ENCODE assay signal across 11 cellular contexts in the genomic region with DNA sequence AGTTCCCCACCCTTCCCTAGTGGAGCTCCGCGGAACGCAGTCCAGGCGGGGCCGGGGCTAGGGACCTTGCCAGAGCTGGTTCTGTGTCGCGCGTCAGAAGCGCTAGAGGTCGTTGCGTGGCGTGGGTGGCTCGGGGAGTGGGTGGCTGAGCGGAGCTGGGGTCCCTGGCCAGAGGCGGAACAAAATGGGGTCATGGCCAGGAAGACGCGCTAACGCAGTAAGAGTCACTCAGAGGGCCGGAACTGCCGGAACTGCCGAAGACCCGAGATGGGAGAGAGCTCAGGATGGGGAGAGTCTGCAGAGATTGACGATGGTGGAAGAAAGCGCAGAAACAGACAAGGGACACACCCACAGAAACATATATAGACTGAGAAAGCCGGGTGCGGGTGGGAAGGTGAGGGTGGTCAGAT. TPM values are rescaled to one million over a fixed set of nuclear protein-coding genes. Genes with fewer than 3 reads are reported as not detected.
DNase-seq lines count a peak whose midpoint lies in the region; ATAC-seq, FAIRE-seq and TF ChIP-seq lines count a peak whose summit lies in the region.
"Had no signal": no experiment of that assay in that cellular context is flagged by ENCODE, and none has a peak within 500 bp of the region (broad histone marks: within the 10 kb centered on the region; RNA-seq: fewer than 3 reads in every experiment).

No MANE protein-coding gene starts in this region.

- 0 out of 4 replicates have a peak overlapping the region, but pooled peaks of 1 of the 2 experiments have one; percentile 5 for H3K9ac ChIP-seq in K562 (ENCODE audit: insufficient read depth in 1 of 2, low read depth in 2 of 2, low read length in 2 of 2)
- peak overlapping the region; percentile 56 for H3K9ac ChIP-seq in keratinocyte (ENCODE audit: control insufficient read depth, extremely low read depth, insufficient read depth, low read length)

- BruUV-seq in K562 (replicated peaks; lab: Mats Ljungman, UMichigan): no TSS peak
- no TSS peak for BruUV-seq in A673 (replicated peaks; lab: Mats Ljungman, UMichigan)

- H4K20me1 ChIP-seq in K562 (replicated peaks; ENCODE audit: control insufficient read depth, insufficient read depth, low read length) (no peaks in the 10 kb centered on the region), keratinocyte (ENCODE audit: control insufficient read depth, extremely low read depth, insufficient read depth, low read length) (no peaks in the 10 kb centered on the region)

- H2AFZ ChIP-seq in K562 (ENCODE audit: low read depth, low read length) (no peak overlapping the region), keratinocyte (ENCODE audit: control insufficient read depth, low read length) (no peak overlapping the region)

- ATAC-seq in WTC11 (no peak), K562 (no peak), HG03378 (IDR thresholded peaks at IDR 0.05; ENCODE audit: unreplicated experiment) (no peak), HG03175 (IDR thresholded peaks at IDR 0.05; ENCODE audit: unreplicated experiment) (no peak)
- ATAC-seq in stimulated activated naive CD8-positive, alpha-beta T cell treated with anti-CD3 and anti-CD28 coated beads, Interleukin-15, amount 100 ng/mL, for 72 hours: peak; percentile 11
- ATAC-seq: HCT116 had no signal

- TF ChIP-seq POLR2A in K562 (conservative IDR thresholded peaks at IDR 0.05): no peak

- peak overlapping the region; percentile 46 for H3K4me3 Mint-ChIP-seq in WTC11
- H3K4me3 Mint-ChIP-seq in stimulated activated naive CD8-positive, alpha-beta T cell treated with anti-CD3 and anti-CD28 coated beads, Interleukin-15, amount 100 ng/mL, for 72 hours: peak overlapping the region; percentile 91 to 92

- TF ChIP-seq RAD21 in K562 (CRISPR knock-in tag; conservative IDR thresholded peaks at IDR 0.05 in 1 of 2, IDR thresholded peaks at IDR 0.05 in 1 of 2): no peak

- TF ChIP-seq CTCF in WTC11 (IDR thresholded peaks at IDR 0.05) (no peak), K562 (IDR thresholded peaks at IDR 0.05 in 2 of 3, conservative IDR thresholded peaks at IDR 0.05 in 1 of 3; ENCODE audit: insufficient read depth in 2 of 3, low read depth in 1 of 3, low read length in 3 of 3) (no peak), keratinocyte (optimal IDR thresholded peaks at IDR 0.05 in 1 of 3, IDR thresholded peaks at IDR 0.05 in 1 of 3, conservative IDR thresholded peaks at IDR 0.05 in 1 of 3; ENCODE audit: extremely low read depth in 1 of 3, insufficient read depth in 2 of 3, low read length in 3 of 3) (no peak), A673 (conservative IDR thresholded peaks at IDR 0.05; ENCODE audit: low read depth, low read length) (no peak)

- no peaks in the 10 kb centered on the region; a peak in 1 of 5 replicates for H3K27me3 ChIP-seq in K562 (ENCODE audit: control insufficient read depth in 2 of 2, insufficient read depth in 2 of 2, low read length in 2 of 2)
- H3K27me3 ChIP-seq in keratinocyte (ENCODE audit: control insufficient read depth, extremely low read depth, insufficient read depth, low read length): no peaks in the 10 kb centered on the region
- H3K27me3 ChIP-seq in A673 (replicated peaks; ENCODE audit: insufficient read depth, low read depth, low read length, poor library complexity): no peaks in the 10 kb centered on the region

- H3K79me2 ChIP-seq in K562 (ENCODE audit: control insufficient read depth, insufficient read depth, low read length) (no peaks in the 10 kb centered on the region), keratinocyte (ENCODE audit: control insufficient read depth, insufficient read depth, low read length) (peaks cover 48% of the 10 kb centered on the region)

- no peak for TF ChIP-seq EP300 in K562 (IDR thresholded peaks at IDR 0.05; ENCODE audit: low read length)

- H3K9me1 ChIP-seq in K562 (ENCODE audit: control insufficient read depth, insufficient read depth, low read length) (no peaks in the 10 kb centered on the region), keratinocyte (ENCODE audit: control insufficient read depth, extremely low read depth, insufficient read depth, low read length) (no peaks in the 10 kb centered on the region)

- peaks cover 24% of the 10 kb centered on the region for H3K4me1 Mint-ChIP-seq in WTC11
- H3K4me1 Mint-ChIP-seq in stimulated activated naive CD8-positive, alpha-beta T cell treated with anti-CD3 and anti-CD28 coated beads, Interleukin-15, amount 100 ng/mL, for 72 hours: peaks cover 71% of the 10 kb centered on the region

- CTCF ChIA-PET in WTC11 (lab: Charles Lee): interaction anchor here (1.0 to 2.0 kb wide), 6 partner anchors 9 to 199 kb away, joined by 3 to 8 read pairs (median 3); partner anchors contain the start of gene RAB5B
- CTCF ChIA-PET in K562 (lab: Yijun Ruan, JAX; ENCODE audit: low intra/inter-chr PET ratio): no interaction called here
- CTCF ChIA-PET in A673 (lab: Charles Lee): no interaction called here

- no peak overlapping the region for H3K27ac Mint-ChIP-seq in WTC11
- H3K27ac Mint-ChIP-seq in stimulated activated naive CD8-positive, alpha-beta T cell treated with anti-CD3 and anti-CD28 coated beads, Interleukin-15, amount 100 ng/mL, for 72 hours: peak overlapping the region; percentile 67 to 84
- H3K27ac Mint-ChIP-seq: nephron had no signal

- in situ Hi-C loops in K562 (cut with MboI): no loop called here

- FAIRE-seq in K562 (lab: Jason Lieb, UNC) (no peak), keratinocyte (lab: Jason Lieb, UNC) (no peak)

- H3K9me3 ChIP-seq in K562 (replicated peaks; ENCODE audit: control insufficient read depth, insufficient read depth, low read depth, low read length) (no peaks in the 10 kb centered on the region), keratinocyte (ENCODE audit: control insufficient read depth, low read depth, low read length) (no peaks in the 10 kb centered on the region), A673 (ENCODE audit: low read depth, low read length, poor library complexity, severe bottlenecking) (no peaks in the 10 kb centered on the region)

- 66% methylated on average over 25 of the region's 26 CpGs for WGBS in K562 (ENCODE audit: insufficient coverage, low coverage, missing lambda C conversion rate)

- dilution Hi-C loops in keratinocyte (cut with MboI; ENCODE audit: extremely low pct_ligation_motif_present, low sequenced_read_pairs): no loop called here

- peaks cover 59% of the 10 kb centered on the region for H3K27me3 Mint-ChIP-seq in WTC11 (ENCODE audit: low read depth)
- H3K27me3 Mint-ChIP-seq in stimulated activated naive CD8-positive, alpha-beta T cell treated with anti-CD3 and anti-CD28 coated beads, Interleukin-15, amount 100 ng/mL, for 72 hours: no peaks in the 10 kb centered on the region

- no peaks in the 10 kb centered on the region for H3K36me3 Mint-ChIP-seq in WTC11

- intact Hi-C loops in K562 (cut with micrococcal nuclease) (no loop called here), A673 (cut with micrococcal nuclease; ENCODE audit: unreplicated experiment) (no loop called here)

- H3K4me2 ChIP-seq in K562 (ENCODE audit: insufficient read depth, low read length): no peak overlapping the region
- H3K4me2 ChIP-seq in keratinocyte (ENCODE audit: control insufficient read depth, extremely low read depth, insufficient read depth, low read depth, low read length): peak overlapping the region; percentile 94

- no peaks in the 10 kb centered on the region for H3K9me3 Mint-ChIP-seq in WTC11
- no peaks in the 10 kb centered on the region for H3K9me3 Mint-ChIP-seq in stimulated activated naive CD8-positive, alpha-beta T cell treated with anti-CD3 and anti-CD28 coated beads, Interleukin-15, amount 100 ng/mL, for 72 hours
- H3K9me3 Mint-ChIP-seq: nephron had no signal

- POLR2A ChIA-PET in WTC11 (lab: Charles Lee): no interaction called here
- POLR2A ChIA-PET in K562 (lab: Yijun Ruan, JAX): interaction anchor here (0.8 to 0.9 kb wide), 2 partner anchors 8 to 38 kb away, joined by 4 to 6 read pairs; partner anchors contain the start of gene PYM1
- POLR2A ChIA-PET in A673 (lab: Charles Lee; ENCODE audit: low non-redundant PET): no interaction called here

- H3K4me3 ChIP-seq in K562 (no peak overlapping the region), keratinocyte (ENCODE audit: control insufficient read depth in 2 of 3, extremely low read depth in 1 of 3, insufficient read depth in 2 of 3, low read depth in 1 of 3, low read length in 3 of 3) (peak overlapping the region; percentile 2 to 38 (median 34)), A673 (ENCODE audit: low read depth, low read length, poor library complexity, severe bottlenecking) (no peak overlapping the region)

- H3K27ac ChIP-seq in K562 (ENCODE audit: extremely low read depth, low read depth, low read length): no peak overlapping the region
- H3K27ac ChIP-seq in keratinocyte (ENCODE audit: control insufficient read depth, insufficient read depth, low read length): peak overlapping the region; percentile 97
- H3K27ac ChIP-seq in A673 (ENCODE audit: low read depth, low read length, poor library complexity, severe bottlenecking): no peak overlapping the region

- H3K36me3 ChIP-seq in K562 (ENCODE audit: control insufficient read depth, insufficient read depth, low read length) (no peaks in the 10 kb centered on the region), keratinocyte (ENCODE audit: control insufficient read depth in 2 of 2, extremely low read depth in 1 of 2, insufficient read depth in 2 of 2, low read length in 2 of 2) (peaks cover 19 to 55% of the 10 kb centered on the region in 2 experiments), A673 (ENCODE audit: insufficient read depth, low read length, poor library complexity, severe bottlenecking) (no peaks in the 10 kb centered on the region)

- H3K4me1 ChIP-seq in K562 (replicated peaks in 1 of 2; ENCODE audit: control insufficient read depth in 2 of 2, insufficient read depth in 2 of 2, low read length in 2 of 2) (peaks cover 21 to 28% of the 10 kb centered on the region in 2 experiments; a peak in 4 of 5 replicates), keratinocyte (ENCODE audit: control insufficient read depth, extremely low read depth, insufficient read depth, low read length) (peaks cover 74% of the 10 kb centered on the region), A673 (ENCODE audit: insufficient read depth, low read length, poor library complexity, severe bottlenecking) (peaks cover 26% of the 10 kb centered on the region)

- DNase-seq in WTC11 (ENCODE audit: low spot score) (peak; percentile 34), K562 (ENCODE audit: extremely low read depth in 1 of 4, low spot score in 3 of 4) (no peak), keratinocyte (ENCODE audit: low read depth, low spot score) (no peak), HK-2 (ENCODE audit: unreplicated experiment) (no peak), A673 (ENCODE audit: low spot score) (no peak)
- DNase-seq in stimulated activated naive CD8-positive, alpha-beta T cell treated with anti-CD3 and anti-CD28 coated beads, Interleukin-15, amount 100 ng/mL, for 72 hours: peak in 1 of 2 donors; percentile 33
- DNase-seq: trophoblast cell had no signal

RNA-seq across cellular contexts. Expression of gene DGKA, which starts 4.8 kb away (rescaled TPM):
- 19.8 to 25.5 TPM (median 23.6 TPM) in 3 replicates for total RNA-seq in WTC11 (2021)
- 62.2 and 79.1 TPM in 2 replicates for total RNA-seq in K562 (2011; cell fraction: chromatin; rRNA removed; ENCODE audit: low replicate concordance)
- 35.8 and 47.0 TPM in 2 replicates for total RNA-seq in K562 (2011; cell fraction: nucleolus; rRNA removed)
- total RNA-seq in K562 (2011; cell fraction: nucleoplasm; rRNA removed): 36.1 and 38.3 TPM in 2 replicates
- total RNA-seq in K562 (2014; rRNA removed): 6.2 and 7.6 TPM in 2 replicates
- total RNA-seq in K562 (2014; rRNA removed; fragmentation: Illumina TruSeq; extraction: Trizol): 8.2 and 8.4 TPM in 2 replicates
- 5.3 and 6.0 TPM in 2 replicates for total RNA-seq in K562 (2015; rRNA removed; fragmentation: Illumina TruSeq; extraction: Trizol)
- 11.0 and 11.1 TPM in 2 replicates for total RNA-seq in K562 (2021)
- polyA plus RNA-seq in K562 (2011; rRNA removed): 5.8 and 10.7 TPM in 2 replicates
- polyA plus RNA-seq in K562 (2011; cell fraction: cytosol; rRNA removed): 5.8 and 7.2 TPM in 2 replicates
- 71.2 and 80.8 TPM in 2 replicates for polyA plus RNA-seq in K562 (2011; cell fraction: nucleus; rRNA removed)
- polyA plus RNA-seq in K562 (2012): 9.1 and 13.8 TPM in 2 replicates
- 9.3 and 10.1 TPM in 2 replicates for polyA plus RNA-seq in K562 (2014; fragmentation: Illumina TruSeq; extraction: Trizol)
- 1 to 10 TPM; 3.4 to 4.7 TPM for polyA plus RNA-seq in K562 (2014; fragmentation: Nextera tagmentation; extraction: Ambion mirVana)
- 12.4 and 13.8 TPM in 2 replicates for polyA plus RNA-seq in K562 (2014; rRNA removed)
- 11.4 and 13.3 TPM in 2 replicates for polyA minus RNA-seq in K562 (2011; rRNA and poly(A)+ RNA removed)
- 9.3 and 12.8 TPM in 2 replicates for polyA minus RNA-seq in K562 (2011; cell fraction: cytosol; rRNA and poly(A)+ RNA removed)
- 14.4 and 33.1 TPM in 2 replicates for polyA minus RNA-seq in K562 (2011; cell fraction: nucleus; rRNA and poly(A)+ RNA removed)
- 161 to 263 TPM (median 174 TPM) in 3 replicates for polyA plus RNA-seq in keratinocyte
- 268 TPM for polyA plus RNA-seq in keratinocyte (2011; ENCODE audit: low read depth)
- 161 and 169 TPM in 2 replicates for polyA plus RNA-seq in keratinocyte (2011; cell fraction: cytosol; rRNA removed)
- polyA plus RNA-seq in keratinocyte (2011; cell fraction: nucleus; rRNA removed): 591 and 684 TPM in 2 replicates
- polyA plus RNA-seq in keratinocyte (2012; ENCODE audit: low replicate concordance): 207 and 259 TPM in 2 replicates
- polyA minus RNA-seq in keratinocyte: 217 to 364 TPM (median 266 TPM) in 3 replicates
- polyA minus RNA-seq in keratinocyte (2011; cell fraction: cytosol; rRNA and poly(A)+ RNA removed): 149 TPM
- polyA minus RNA-seq in keratinocyte (2011; cell fraction: nucleus; rRNA and poly(A)+ RNA removed): 177 and 285 TPM in 2 replicates
- 10.1 and 13.7 TPM in 2 replicates for total RNA-seq in A673 (2021)

RNA-seq across cellular contexts. Expression of gene PYM1, which starts 8.1 kb away (rescaled TPM):
- total RNA-seq in WTC11 (2021): 55.5 to 61.7 TPM (median 57.3 TPM) in 3 replicates
- total RNA-seq in K562 (2011; cell fraction: chromatin; rRNA removed; ENCODE audit: low replicate concordance): 38.0 and 56.0 TPM in 2 replicates
- total RNA-seq in K562 (2011; cell fraction: nucleolus; rRNA removed): 18.8 and 25.0 TPM in 2 replicates
- 39.9 and 61.8 TPM in 2 replicates for total RNA-seq in K562 (2011; cell fraction: nucleoplasm; rRNA removed)
- 45.0 and 52.8 TPM in 2 replicates for total RNA-seq in K562 (2014; rRNA removed)
- total RNA-seq in K562 (2014; rRNA removed; fragmentation: Illumina TruSeq; extraction: Trizol): 32.6 and 33.1 TPM in 2 replicates
- 30.8 and 34.1 TPM in 2 replicates for total RNA-seq in K562 (2015; rRNA removed; fragmentation: Illumina TruSeq; extraction: Trizol)
- 31.2 and 32.4 TPM in 2 replicates for total RNA-seq in K562 (2021)
- 39.1 and 43.2 TPM in 2 replicates for polyA plus RNA-seq in K562 (2011; rRNA removed)
- 25.0 and 32.4 TPM in 2 replicates for polyA plus RNA-seq in K562 (2011; cell fraction: cytosol; rRNA removed)
- polyA plus RNA-seq in K562 (2011; cell fraction: nucleus; rRNA removed): 15.6 and 20.7 TPM in 2 replicates
- polyA plus RNA-seq in K562 (2012): 33.1 and 34.2 TPM in 2 replicates
- polyA plus RNA-seq in K562 (2014; fragmentation: Illumina TruSeq; extraction: Trizol): 36.0 and 37.7 TPM in 2 replicates
- 10 to 100 TPM; 29.0 to 32.6 TPM for polyA plus RNA-seq in K562 (2014; fragmentation: Nextera tagmentation; extraction: Ambion mirVana)
- polyA plus RNA-seq in K562 (2014; rRNA removed): 46.3 and 51.3 TPM in 2 replicates
- polyA minus RNA-seq in K562 (2011; rRNA and poly(A)+ RNA removed): 18.3 and 18.9 TPM in 2 replicates
- 12.5 and 12.7 TPM in 2 replicates for polyA minus RNA-seq in K562 (2011; cell fraction: cytosol; rRNA and poly(A)+ RNA removed)
- polyA minus RNA-seq in K562 (2011; cell fraction: nucleus; rRNA and poly(A)+ RNA removed): 7.0 and 13.3 TPM in 2 replicates
- polyA plus RNA-seq in keratinocyte: 43.6 to 63.4 TPM (median 61.6 TPM) in 3 replicates
- polyA plus RNA-seq in keratinocyte (2011; ENCODE audit: low read depth): 30.7 TPM
- 53.4 and 60.0 TPM in 2 replicates for polyA plus RNA-seq in keratinocyte (2011; cell fraction: cytosol; rRNA removed)
- polyA plus RNA-seq in keratinocyte (2011; cell fraction: nucleus; rRNA removed): 30.7 and 33.5 TPM in 2 replicates
- 27.5 and 45.0 TPM in 2 replicates for polyA plus RNA-seq in keratinocyte (2012; ENCODE audit: low replicate concordance)
- polyA minus RNA-seq in keratinocyte: 17.1 to 27.9 TPM (median 19.2 TPM) in 3 replicates
- polyA minus RNA-seq in keratinocyte (2011; cell fraction: cytosol; rRNA and poly(A)+ RNA removed): 29.0 TPM
- polyA minus RNA-seq in keratinocyte (2011; cell fraction: nucleus; rRNA and poly(A)+ RNA removed): 9.0 and 14.3 TPM in 2 replicates
- 23.8 and 24.6 TPM in 2 replicates for total RNA-seq in A673 (2021)

RNA-seq across cellular contexts. Expression of gene PMEL, which starts 30.1 kb away (rescaled TPM):
- 72.2 to 86.5 TPM (median 79.3 TPM) in 3 replicates for total RNA-seq in WTC11 (2021)
- 2.5 and 8.4 TPM in 2 replicates for total RNA-seq in K562 (2011; cell fraction: chromatin; rRNA removed; ENCODE audit: low replicate concordance)
- 3.4 and 4.2 TPM in 2 replicates for total RNA-seq in K562 (2011; cell fraction: nucleolus; rRNA removed)
- 5.3 and 6.1 TPM in 2 replicates for total RNA-seq in K562 (2011; cell fraction: nucleoplasm; rRNA removed)
- total RNA-seq in K562 (2014; rRNA removed): 0.36 and 0.78 TPM in 2 replicates
- total RNA-seq in K562 (2014; rRNA removed; fragmentation: Illumina TruSeq; extraction: Trizol): 0.96 and 1.1 TPM in 2 replicates
- total RNA-seq in K562 (2015; rRNA removed; fragmentation: Illumina TruSeq; extraction: Trizol): 0.54 and 0.72 TPM in 2 replicates
- 0.96 and 0.98 TPM in 2 replicates for total RNA-seq in K562 (2021)
- 2.0 and 2.8 TPM in 2 replicates for polyA plus RNA-seq in K562 (2011; rRNA removed)
- 2.1 and 2.8 TPM in 2 replicates for polyA plus RNA-seq in K562 (2011; cell fraction: cytosol; rRNA removed)
- 9.6 and 10.1 TPM in 2 replicates for polyA plus RNA-seq in K562 (2011; cell fraction: nucleus; rRNA removed)
- polyA plus RNA-seq in K562 (2012): 0.81 and 1.9 TPM in 2 replicates
- 1.4 and 1.9 TPM in 2 replicates for polyA plus RNA-seq in K562 (2014; fragmentation: Illumina TruSeq; extraction: Trizol)
- polyA plus RNA-seq in K562 (2014; fragmentation: Nextera tagmentation; extraction: Ambion mirVana): under 1 TPM; 0.39 to 0.68 TPM
- 1.1 and 2.5 TPM in 2 replicates for polyA plus RNA-seq in K562 (2014; rRNA removed)
- polyA minus RNA-seq in K562 (2011; rRNA and poly(A)+ RNA removed): 1.5 and 1.6 TPM in 2 replicates
- not detected in 2 replicates for polyA minus RNA-seq in K562 (2011; cell fraction: cytosol; rRNA and poly(A)+ RNA removed)
- polyA minus RNA-seq in K562 (2011; cell fraction: nucleus; rRNA and poly(A)+ RNA removed): 1.2 and 1.6 TPM in 2 replicates
- 1.3 to 2.1 TPM (median 1.4 TPM) in 3 replicates for polyA plus RNA-seq in keratinocyte
- polyA plus RNA-seq in keratinocyte (2011; ENCODE audit: low read depth): 0.89 TPM
- 2.3 and 2.7 TPM in 2 replicates for polyA plus RNA-seq in keratinocyte (2011; cell fraction: cytosol; rRNA removed)
- polyA plus RNA-seq in keratinocyte (2011; cell fraction: nucleus; rRNA removed): 2.9 and 3.1 TPM in 2 replicates
- 1.0 and 2.2 TPM in 2 replicates for polyA plus RNA-seq in keratinocyte (2012; ENCODE audit: low replicate concordance)
- polyA minus RNA-seq in keratinocyte: 2.1 to 4.9 TPM (median 4.3 TPM) in 3 replicates
- 0.96 TPM for polyA minus RNA-seq in keratinocyte (2011; cell fraction: cytosol; rRNA and poly(A)+ RNA removed)
- polyA minus RNA-seq in keratinocyte (2011; cell fraction: nucleus; rRNA and poly(A)+ RNA removed): 1.0 and 1.5 TPM in 2 replicates
- total RNA-seq in A673 (2021): 1.2 and 2.0 TPM in 2 replicates

RNA-seq across cellular contexts. Expression of gene CDK2, which starts 30.9 kb away (rescaled TPM):
- total RNA-seq in WTC11 (2021) (37.6 to 44.1 TPM (median 43.1 TPM) in 3 replicates), K562 (2014; rRNA removed) (83.6 and 101 TPM in 2 replicates), K562 (2014; rRNA removed; fragmentation: Illumina TruSeq; extraction: Trizol) (96.5 and 116 TPM in 2 replicates), K562 (2015; rRNA removed; fragmentation: Illumina TruSeq; extraction: Trizol) (106 and 111 TPM in 2 replicates), K562 (2021) (110 and 133 TPM in 2 replicates), A673 (2021) (103 and 113 TPM in 2 replicates)
- total RNA-seq in K562 (2011; cell fraction: chromatin; rRNA removed; ENCODE audit: low replicate concordance): 59.4 and 105 TPM in 2 replicates
- total RNA-seq in K562 (2011; cell fraction: nucleolus; rRNA removed): 83.6 and 91.2 TPM in 2 replicates
- 82.4 and 85.6 TPM in 2 replicates for total RNA-seq in K562 (2011; cell fraction: nucleoplasm; rRNA removed)
- polyA plus RNA-seq in K562 (2011; rRNA removed) (200 and 213 TPM in 2 replicates), K562 (2014; fragmentation: Illumina TruSeq; extraction: Trizol) (129 and 166 TPM in 2 replicates), K562 (2014; fragmentation: Nextera tagmentation; extraction: Ambion mirVana) (10 to 100 TPM; 17.4 to 26.4 TPM), K562 (2014; rRNA removed) (109 and 114 TPM in 2 replicates), keratinocyte (34.3 to 49.3 TPM (median 47.3 TPM) in 3 replicates)
- polyA plus RNA-seq in K562 (2011; cell fraction: cytosol; rRNA removed): 130 and 203 TPM in 2 replicates
- 271 and 421 TPM in 2 replicates for polyA plus RNA-seq in K562 (2011; cell fraction: nucleus; rRNA removed)
- 106 and 139 TPM in 2 replicates for polyA plus RNA-seq in K562 (2012)
- polyA minus RNA-seq in K562 (2011; rRNA and poly(A)+ RNA removed): 58.7 and 86.0 TPM in 2 replicates
- 48.2 and 82.6 TPM in 2 replicates for polyA minus RNA-seq in K562 (2011; cell fraction: cytosol; rRNA and poly(A)+ RNA removed)
- 31.2 and 44.9 TPM in 2 replicates for polyA minus RNA-seq in K562 (2011; cell fraction: nucleus; rRNA and poly(A)+ RNA removed)
- 6.5 TPM for polyA plus RNA-seq in keratinocyte (2011; ENCODE audit: low read depth)
- polyA plus RNA-seq in keratinocyte (2011; cell fraction: cytosol; rRNA removed): 24.9 and 27.4 TPM in 2 replicates
- 42.3 and 56.9 TPM in 2 replicates for polyA plus RNA-seq in keratinocyte (2011; cell fraction: nucleus; rRNA removed)
- polyA plus RNA-seq in keratinocyte (2012; ENCODE audit: low replicate concordance): 22.4 and 30.3 TPM in 2 replicates
- polyA minus RNA-seq in keratinocyte: 34.3 to 46.8 TPM (median 36.0 TPM) in 3 replicates
- polyA minus RNA-seq in keratinocyte (2011; cell fraction: cytosol; rRNA and poly(A)+ RNA removed): 15.5 TPM
- polyA minus RNA-seq in keratinocyte (2011; cell fraction: nucleus; rRNA and poly(A)+ RNA removed): 14.0 and 18.6 TPM in 2 replicates

RNA-seq across cellular contexts. Expression of gene RAB5B, which starts 38.1 kb away (rescaled TPM):
- total RNA-seq in WTC11 (2021): 55.0 to 65.8 TPM (median 64.3 TPM) in 3 replicates
- 74.2 and 106 TPM in 2 replicates for total RNA-seq in K562 (2011; cell fraction: chromatin; rRNA removed; ENCODE audit: low replicate concordance)
- total RNA-seq in K562 (2011; cell fraction: nucleolus; rRNA removed): 56.2 and 58.3 TPM in 2 replicates
- 79.6 and 100 TPM in 2 replicates for total RNA-seq in K562 (2011; cell fraction: nucleoplasm; rRNA removed)
- 14.3 and 18.2 TPM in 2 replicates for total RNA-seq in K562 (2014; rRNA removed)
- 24.7 and 25.2 TPM in 2 replicates for total RNA-seq in K562 (2014; rRNA removed; fragmentation: Illumina TruSeq; extraction: Trizol)
- 20.8 and 22.0 TPM in 2 replicates for total RNA-seq in K562 (2015; rRNA removed; fragmentation: Illumina TruSeq; extraction: Trizol)
- 33.7 and 35.1 TPM in 2 replicates for total RNA-seq in K562 (2021)
- polyA plus RNA-seq in K562 (2011; rRNA removed): 73.8 and 79.6 TPM in 2 replicates
- polyA plus RNA-seq in K562 (2011; cell fraction: cytosol; rRNA removed): 46.7 and 81.7 TPM in 2 replicates
- polyA plus RNA-seq in K562 (2011; cell fraction: nucleus; rRNA removed): 47.0 and 59.0 TPM in 2 replicates
- 30.1 and 47.5 TPM in 2 replicates for polyA plus RNA-seq in K562 (2012)
- polyA plus RNA-seq in K562 (2014; fragmentation: Illumina TruSeq; extraction: Trizol): 39.7 and 49.4 TPM in 2 replicates
- polyA plus RNA-seq in K562 (2014; fragmentation: Nextera tagmentation; extraction: Ambion mirVana): 10 to 100 TPM in 1 of 2 experiments, 1 to 10 TPM in 1; 6.8 to 12.2 TPM
- polyA plus RNA-seq in K562 (2014; rRNA removed): 29.5 and 37.1 TPM in 2 replicates
- 71.3 and 77.5 TPM in 2 replicates for polyA minus RNA-seq in K562 (2011; rRNA and poly(A)+ RNA removed)
- 31.7 and 33.6 TPM in 2 replicates for polyA minus RNA-seq in K562 (2011; cell fraction: cytosol; rRNA and poly(A)+ RNA removed)
- polyA minus RNA-seq in K562 (2011; cell fraction: nucleus; rRNA and poly(A)+ RNA removed): 13.5 and 26.8 TPM in 2 replicates
- polyA plus RNA-seq in keratinocyte: 132 to 162 TPM (median 138 TPM) in 3 replicates
- polyA plus RNA-seq in keratinocyte (2011; ENCODE audit: low read depth): 59.4 TPM
- polyA plus RNA-seq in keratinocyte (2011; cell fraction: cytosol; rRNA removed): 144 and 200 TPM in 2 replicates
- polyA plus RNA-seq in keratinocyte (2011; cell fraction: nucleus; rRNA removed): 135 and 138 TPM in 2 replicates
- 72.8 and 76.8 TPM in 2 replicates for polyA plus RNA-seq in keratinocyte (2012; ENCODE audit: low replicate concordance)
- polyA minus RNA-seq in keratinocyte: 66.2 to 176 TPM (median 141 TPM) in 3 replicates
- polyA minus RNA-seq in keratinocyte (2011; cell fraction: cytosol; rRNA and poly(A)+ RNA removed): 86.9 TPM
- 46.7 and 80.8 TPM in 2 replicates for polyA minus RNA-seq in keratinocyte (2011; cell fraction: nucleus; rRNA and poly(A)+ RNA removed)
- 73.9 and 78.1 TPM in 2 replicates for total RNA-seq in A673 (2021)

Comparison
In these comparisons a context has a peak if more than half of its experiments do, and no peak if none do; other contexts are left out.
1. H3K4me3 ChIP-seq: peak in keratinocyte (3 of 3); none in K562 (single experiment) and A673 (single experiment).